Comparison of ENCODE assay signal across 8 cellular contexts in the genomic region with DNA sequence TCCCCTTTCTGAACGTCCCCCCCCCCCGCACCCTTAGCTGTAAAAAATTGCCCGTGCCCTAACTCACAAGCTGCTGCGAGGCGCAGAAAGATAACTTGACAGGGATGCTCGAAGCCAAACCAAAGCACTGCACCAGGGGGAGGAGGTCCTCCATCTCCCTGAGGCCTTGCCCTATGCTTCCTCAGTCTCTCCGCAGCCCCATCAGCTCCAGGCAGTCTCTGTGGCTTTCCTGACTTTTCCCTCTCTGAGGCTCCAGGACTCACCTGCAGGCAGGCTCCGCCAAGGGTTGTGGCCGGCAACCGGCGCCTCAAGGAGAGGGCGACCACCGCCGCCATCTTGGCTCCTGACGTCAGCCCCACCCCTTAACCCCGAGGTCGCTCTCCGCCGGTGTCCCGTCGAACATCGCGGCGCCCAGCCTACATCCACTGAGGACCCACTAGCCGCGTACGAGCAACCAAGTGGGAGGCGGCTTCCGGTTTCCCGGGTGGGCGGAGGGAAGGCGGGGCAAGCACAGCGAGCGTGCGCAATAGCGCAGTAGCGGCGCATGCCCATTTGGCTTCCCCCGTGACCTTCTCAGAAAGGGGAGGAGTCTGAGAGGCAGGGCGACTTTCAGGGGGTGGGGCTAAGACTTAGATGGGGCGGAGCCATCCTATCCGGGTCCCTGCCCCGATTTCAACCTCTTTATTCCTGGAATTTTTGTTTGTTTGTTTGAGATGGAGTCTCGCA. TPM values are rescaled to one million over a fixed set of nuclear protein-coding genes. Genes with fewer than 3 reads are reported as not detected.
DNase-seq lines count a peak whose midpoint lies in the region; ATAC-seq, FAIRE-seq and TF ChIP-seq lines count a peak whose summit lies in the region.

TSS of gene SDHB (minus strand) at position 348 of the 726 bp plus-strand sequence. CDS start at position 335, 13 bp downstream.

- H3K4me1 Mint-ChIP-seq in activated CD8-positive, alpha-beta memory T cell treated with anti-CD3 and anti-CD28 coated beads, Interleukin-2, amount 10 ng/mL, durations not matched to agents 7 days and 5 days: peaks cover 22% of the 10 kb centered on the region
- peaks cover 11% of the 10 kb centered on the region for H3K4me1 Mint-ChIP-seq in memory B cell

- no peak within 1 kb of the TSS for H3K23ac ChIP-seq in H1 (ENCODE audit: insufficient read length)

- no peak within 1 kb of the TSS; the same call in 1 of the 2 replicates for H4K8ac ChIP-seq in H1 (ENCODE audit: extremely low read depth, insufficient read depth, low read length)

- no peak within 1 kb of the TSS for H2BK20ac ChIP-seq in H1 (ENCODE audit: low read length)

- peaks cover 13% of the 10 kb centered on the region for H3K36me3 Mint-ChIP-seq in activated CD8-positive, alpha-beta memory T cell treated with anti-CD3 and anti-CD28 coated beads, Interleukin-2, amount 10 ng/mL, durations not matched to agents 7 days and 5 days
- peaks cover 2% of the 10 kb centered on the region for H3K36me3 Mint-ChIP-seq in memory B cell

- peak in 1 of 2 experiments; percentile 79; a peak in 2 of 3 replicates for TF ChIP-seq EP300 in H1 (IDR thresholded peaks at IDR 0.05; ENCODE audit: borderline replicate concordance in 1 of 2, low read depth in 2 of 2, low read length in 2 of 2)

- H4K5ac ChIP-seq in H1 (ENCODE audit: insufficient read length, low read depth, low read length): peak within 1 kb of the TSS; percentile 69

- POLR2A ChIA-PET in H1 (lab: Charles Lee; ENCODE audit: partially characterized antibody): no interaction called here

- peaks cover 10 to 37% of the 10 kb centered on the region in 2 experiments for H3K79me2 ChIP-seq in H1 (ENCODE audit: control insufficient read depth in 1 of 2, insufficient read depth in 2 of 2, low read length in 2 of 2)

- H3K36me3 ChIP-seq in NT2/D1 (ENCODE audit: insufficient read depth, insufficient read length, low read length) (peaks cover 21% of the 10 kb centered on the region), H1 (ENCODE audit: control insufficient read depth in 2 of 4, insufficient read depth in 4 of 4, low read length in 3 of 4) (peaks cover 0 to 10% (median 6%) of the 10 kb centered on the region in 4 experiments; a peak in 6 of 8 replicates)

- peaks cover 5% of the 10 kb centered on the region for H3K27me3 Mint-ChIP-seq in activated CD8-positive, alpha-beta memory T cell treated with anti-CD3 and anti-CD28 coated beads, Interleukin-2, amount 10 ng/mL, durations not matched to agents 7 days and 5 days
- peaks cover 5% of the 10 kb centered on the region for H3K27me3 Mint-ChIP-seq in memory B cell

- TF ChIP-seq POLR2A in H1 (IDR thresholded peaks at IDR 0.05; ENCODE audit: control extremely low read depth in 1 of 2, low read depth in 2 of 2, low read length in 2 of 2): peak in 1 of 2 experiments; percentile 19; a peak in 1 of 3 replicates

- no peak within 1 kb of the TSS for H2BK120ac ChIP-seq in H1 (replicated peaks; ENCODE audit: low read depth, low read length)

- no peak within 1 kb of the TSS for H3K56ac ChIP-seq in H1 (replicated peaks; ENCODE audit: insufficient read length, low read depth, low read length)

- H4K91ac ChIP-seq in H1 (replicated peaks; ENCODE audit: insufficient read length, low read length): peak within 1 kb of the TSS; percentile 70

- H3K4ac ChIP-seq in H1 (replicated peaks; ENCODE audit: insufficient read length, low read depth, low read length): peak within 1 kb of the TSS; percentile 95

- TF ChIP-seq RAD21 in H1 (IDR thresholded peaks at IDR 0.05 in 1 of 2, conservative IDR thresholded peaks at IDR 0.05 in 1 of 2; ENCODE audit: low read depth in 2 of 2, low read length in 2 of 2): no peak

- H3K4me1 ChIP-seq in NT2/D1 (ENCODE audit: insufficient read depth, insufficient read length) (no peaks in the 10 kb centered on the region), H1 (replicated peaks in 1 of 4; ENCODE audit: control insufficient read depth in 3 of 4, insufficient read depth in 4 of 4, low read length in 3 of 4) (peaks cover 0 to 7% (median 0%) of the 10 kb centered on the region in 4 experiments; a peak in 1 of 7 replicates)

- H3K79me1 ChIP-seq in H1 (ENCODE audit: low read depth, low read length): peaks cover 5% of the 10 kb centered on the region; the same call in 1 of the 2 replicates

- H3K4me3 ChIP-seq in NT2/D1 (ENCODE audit: insufficient read length, low read depth): peak within 1 kb of the TSS; percentile 92
- H3K4me3 ChIP-seq in H1 (ENCODE audit: extremely low read depth in 1 of 4, insufficient read depth in 2 of 4, low read depth in 3 of 4, low read length in 4 of 4): peak within 1 kb of the TSS; percentile 83 to 99 (median 90)

- H2BK15ac ChIP-seq in H1 (ENCODE audit: low read length): no peak within 1 kb of the TSS

- peak; percentile 95 for FAIRE-seq in H1 (lab: Jason Lieb, UNC)

- no peak within 1 kb of the TSS for H3K14ac ChIP-seq in H1 (ENCODE audit: insufficient read length)

- peak within 1 kb of the TSS; percentile 89 for H3K4me3 Mint-ChIP-seq in activated CD8-positive, alpha-beta memory T cell treated with anti-CD3 and anti-CD28 coated beads, Interleukin-2, amount 10 ng/mL, durations not matched to agents 7 days and 5 days
- H3K4me3 Mint-ChIP-seq in memory B cell: peak within 1 kb of the TSS; percentile 99

- H3K27me3 ChIP-seq in NT2/D1 (ENCODE audit: insufficient read depth, insufficient read length) (no peaks in the 10 kb centered on the region), H1 (replicated peaks in 1 of 4; ENCODE audit: control insufficient read depth in 3 of 4, extremely low read depth in 1 of 4, insufficient read depth in 3 of 4, low read length in 3 of 4) (no peaks in the 10 kb centered on the region)

- 0 out of 2 replicates have a peak within 1 kb of the TSS, but pooled peaks have one; percentile 39 for H2BK12ac ChIP-seq in H1 (ENCODE audit: low read depth, low read length)

- H3K4me2 ChIP-seq in H1 (ENCODE audit: insufficient read depth in 1 of 2, low read depth in 2 of 2, low read length in 2 of 2): peak within 1 kb of the TSS; percentile 90 to 91

- H2AFZ ChIP-seq in H1 (ENCODE audit: low read length): peak within 1 kb of the TSS; percentile 71; the same call in 1 of the 2 replicates

- TF ChIP-seq CTCF in H1 (IDR thresholded peaks at IDR 0.05; ENCODE audit: control extremely low read depth in 1 of 3, insufficient read depth in 1 of 3, low read depth in 1 of 3, low read length in 3 of 3): no peak

- peaks cover 5% of the 10 kb centered on the region for H3K23me2 ChIP-seq in H1 (ENCODE audit: low read depth, low read length)

- peak within 1 kb of the TSS; percentile 97 for H3K27ac Mint-ChIP-seq in activated CD8-positive, alpha-beta memory T cell treated with anti-CD3 and anti-CD28 coated beads, Interleukin-2, amount 10 ng/mL, durations not matched to agents 7 days and 5 days
- H3K27ac Mint-ChIP-seq in memory B cell: peak within 1 kb of the TSS; percentile 97

- peak within 1 kb of the TSS; percentile 85; the same call in 1 of the 2 replicates for H3K27ac ChIP-seq in H1 (ENCODE audit: low read depth, low read length)

- no peaks in the 10 kb centered on the region for H4K20me1 ChIP-seq in H1 (replicated peaks in 1 of 2; ENCODE audit: control insufficient read depth in 1 of 2, insufficient read depth in 2 of 2, low read length in 2 of 2)

- H3K9me3 ChIP-seq in NT2/D1 (ENCODE audit: insufficient read depth, low read length) (no peaks in the 10 kb centered on the region), H1 (ENCODE audit: insufficient read depth in 2 of 2, low read depth in 1 of 2, low read length in 1 of 2) (no peaks in the 10 kb centered on the region)

- H3K9ac ChIP-seq in NT2/D1 (ENCODE audit: insufficient read length, low read depth) (peak within 1 kb of the TSS; percentile 98), H1 (replicated peaks in 1 of 4; ENCODE audit: extremely low read depth in 1 of 4, low read depth in 3 of 4, low read length in 3 of 4) (peak within 1 kb of the TSS; percentile 82 to 91 (median 86))

- H3K18ac ChIP-seq in H1 (ENCODE audit: extremely low read depth, low read length): peak within 1 kb of the TSS; percentile 96

- H2BK5ac ChIP-seq in H1 (ENCODE audit: low read depth, low read length): peak within 1 kb of the TSS; percentile 87

- H3K9me3 Mint-ChIP-seq in activated CD8-positive, alpha-beta memory T cell treated with anti-CD3 and anti-CD28 coated beads, Interleukin-2, amount 10 ng/mL, durations not matched to agents 7 days and 5 days (ENCODE audit: low read depth): no peaks in the 10 kb centered on the region
- no peaks in the 10 kb centered on the region for H3K9me3 Mint-ChIP-seq in memory B cell

- DNase-seq in COR-L47 (lab: John Stamatoyannopoulos, UW): peak; percentile 97
- DNase-seq in HUDEP-2 (lab: John Stamatoyannopoulos, UW; ENCODE audit: unreplicated experiment in 76 of 76): peak in 75 of 76 experiments; percentile 49 to 98 (median 96)
- DNase-seq in NT2/D1 (ENCODE audit: low read depth, low spot score): peak; percentile 92
- DNase-seq in activated CD8-positive, alpha-beta memory T cell treated with anti-CD3 and anti-CD28 coated beads, Interleukin-2, amount 10 ng/mL, durations not matched to agents 7 days and 5 days: peak; percentile 100
- DNase-seq in H1 (ENCODE audit: low read depth in 1 of 2, low spot score in 2 of 2): peak; percentile 99
- DNase-seq in memory B cell (ENCODE audit: low spot score in 2 of 2): peak; percentile 98 to 100
- DNase-seq in stimulated activated CD8-positive, alpha-beta memory T cell treated with anti-CD3 and anti-CD28 coated beads, Interleukin-12 subunit alpha, Interleukin-12 subunit beta, amount 100 ng/mL, for 24 hours (ENCODE audit: extremely low read depth): peak; percentile 96

- ATAC-seq in GM21381 (IDR thresholded peaks at IDR 0.05; ENCODE audit: unreplicated experiment) (peak; percentile 95), memory B cell (ENCODE audit: low read depth) (peak; percentile 97)
- peak; percentile 99 for ATAC-seq in activated CD8-positive, alpha-beta memory T cell treated with anti-CD3 and anti-CD28 coated beads, Interleukin-2, amount 10 ng/mL, durations not matched to agents 7 days and 5 days

- WGBS in H1 (ENCODE audit: extremely low coverage in 1 of 2, insufficient coverage in 1 of 2, insufficient read length in 1 of 2, insufficient replicate concordance in 2 of 2, low coverage in 1 of 2, low lambda C conversion rate in 2 of 2, missing lambda C conversion rate in 1 of 2), 2 experiments: 2% methylated on average over 41 of the region's 44 CpGs; no CpG with 5 or more reads in 1 of the 2 experiments

- CTCF ChIA-PET in activated CD8-positive, alpha-beta memory T cell treated with anti-CD3 and anti-CD28 coated beads, Interleukin-2, amount 10 ng/mL, durations not matched to agents 7 days and 5 days (lab: Charles Lee): interaction anchor here (0.8 kb wide), 1 partner anchor 93 kb away, joined by 4 read pairs; no protein-coding TSS in a partner anchor
- CTCF ChIA-PET in H1 (lab: Charles Lee; ENCODE audit: partially characterized antibody): interaction anchor here (0.6 kb wide), 2 partner anchors 53 to 56 kb away, joined by 3 read pairs; no protein-coding TSS in a partner anchor

- H2AK5ac ChIP-seq in H1 (ENCODE audit: low read depth, low read length): peak within 1 kb of the TSS; percentile 86; the same call in 1 of the 2 replicates

RNA-seq across cellular contexts. Expression of gene SDHB, which starts in this region (rescaled TPM):
- 100 to 1,000 TPM; 108 TPM for total RNA-seq in activated CD8-positive, alpha-beta memory T cell treated with anti-CD3 and anti-CD28 coated beads, Interleukin-2, amount 10 ng/mL, durations not matched to agents 7 days and 5 days
- 90.7 and 98.7 TPM in 2 replicates for total RNA-seq in H1 (2021; fragmentation: NEBNext Ultra II Directional; extraction: Animal tissue kit (Norgen Biotek cat#: 25700))
- 67.1 and 84.0 TPM in 2 replicates for polyA plus RNA-seq in H1 (2011; rRNA removed)
- polyA plus RNA-seq in H1 (2011; cell fraction: cytosol; rRNA removed): 94.6 TPM
- polyA plus RNA-seq in H1 (2011; cell fraction: nucleus; rRNA removed): 57.2 TPM
- polyA plus RNA-seq in H1 (2012, experiment 1 of 2): 73.0 to 88.0 TPM (median 79.9 TPM) in 4 replicates
- 65.6 TPM for polyA plus RNA-seq in H1 (2012, experiment 2 of 2)
- 100 TPM for polyA plus RNA-seq in H1 (2013, experiment 1 of 2)
- polyA plus RNA-seq in H1 (2013, experiment 2 of 2): 91.9 TPM
- polyA minus RNA-seq in H1 (2011; rRNA and poly(A)+ RNA removed): 121 and 172 TPM in 2 replicates
- 41.2 TPM for polyA minus RNA-seq in H1 (2011; cell fraction: cytosol; rRNA and poly(A)+ RNA removed)
- 36.9 TPM for polyA minus RNA-seq in H1 (2011; cell fraction: nucleus; rRNA and poly(A)+ RNA removed)

Comparison
In these comparisons a context has a peak if more than half of its experiments do, and no peak if none do; other contexts are left out.
1. Peak in every context shown above with its lines: DNase-seq, ATAC-seq, H3K4me3 ChIP-seq and H3K27ac ChIP-seq.